8 cellular contexts compared by ENCODE assay signal in the genomic region with DNA sequence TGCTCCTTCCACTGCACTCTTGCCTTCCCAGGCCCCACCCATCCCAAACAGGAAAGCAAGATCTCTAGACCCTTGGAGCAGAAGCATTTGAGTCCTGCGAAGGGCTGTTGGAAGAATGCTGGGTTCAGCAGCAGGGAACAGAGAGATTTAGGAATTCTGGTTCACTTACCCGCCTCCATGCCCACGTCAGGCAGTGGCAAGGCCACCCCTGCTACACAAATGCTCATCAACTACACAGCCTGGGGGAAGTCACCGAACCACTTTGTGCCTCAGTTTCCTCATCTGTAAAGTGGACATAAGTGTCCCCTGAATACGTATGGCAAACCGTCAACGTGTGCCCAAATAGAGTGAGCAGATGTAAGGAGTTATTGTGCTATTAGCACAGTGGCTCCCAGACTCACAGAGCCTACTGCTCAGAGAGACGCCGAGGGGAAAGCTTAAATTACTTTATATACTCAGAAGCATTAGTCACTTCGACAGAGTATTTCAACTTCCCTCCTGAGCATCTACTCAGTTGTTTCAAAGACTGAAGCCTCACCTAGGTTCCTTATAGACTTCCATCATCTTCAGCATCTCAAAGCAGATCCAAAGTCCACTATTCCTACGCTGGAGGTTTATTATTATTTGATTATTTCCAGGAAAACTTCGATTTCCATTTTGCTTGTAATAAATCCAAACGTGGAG. TPM values are rescaled to one million over a fixed set of nuclear protein-coding genes. Genes with fewer than 3 reads are reported as not detected.
DNase-seq lines count a peak whose midpoint lies in the region; ATAC-seq and TF ChIP-seq lines count a peak whose summit lies in the region.

No MANE protein-coding gene starts in this region.

- DNase-seq in NOMO-1 (lab: John Stamatoyannopoulos, UW; ENCODE audit: unreplicated experiment in 2 of 2): peak; percentile 18 to 72
- no peak for DNase-seq in epithelial cell of prostate (ENCODE audit: low read depth, low spot score)
- no peak for DNase-seq in prostate gland (ENCODE audit: low spot score)
- no peak for DNase-seq in RKO (ENCODE audit: low spot score)
- no peak for DNase-seq in NCI-H345 treated with DMSO at 0.1 percent for 48 hours (lab: John Stamatoyannopoulos, UW; ENCODE audit: unreplicated experiment)

- H3K36me3 ChIP-seq in ES-I3 (ENCODE audit: insufficient read depth, low read length): no peaks in the 10 kb centered on the region
- no peaks in the 10 kb centered on the region for H3K36me3 ChIP-seq in prostate gland

- no peaks in the 10 kb centered on the region for H3K4me1 ChIP-seq in ES-I3 (ENCODE audit: insufficient read depth, low read length)
- no peaks in the 10 kb centered on the region for H3K4me1 ChIP-seq in prostate gland (replicated peaks)

- H3K9me3 ChIP-seq in ES-I3 (ENCODE audit: control insufficient read depth, insufficient read depth, low read length): no peaks in the 10 kb centered on the region
- H3K9me3 ChIP-seq in prostate gland: no peaks in the 10 kb centered on the region

- intact Hi-C loops in prostate gland (cut with DNase I): no loop called here

- no peaks in the 10 kb centered on the region for H3K27me3 ChIP-seq in prostate gland (replicated peaks; ENCODE audit: insufficient read depth)

- ATAC-seq in GM18867 (IDR thresholded peaks at IDR 0.05; ENCODE audit: unreplicated experiment): no peak
- ATAC-seq in GM19324 (IDR thresholded peaks at IDR 0.05; ENCODE audit: low FRiP score, unreplicated experiment): no peak

- 33% methylated on average over 13 of the region's 13 CpGs for WGBS in prostate gland

- no peak for TF ChIP-seq CTCF in prostate gland (IDR thresholded peaks at IDR 0.05)

- peak overlapping the region; percentile 60 for H3K9ac ChIP-seq in ES-I3 (ENCODE audit: low read depth, low read length)

- TF ChIP-seq POLR2A in prostate gland (IDR thresholded peaks at IDR 0.05): no peak

- peak overlapping the region; percentile 86 to 89 for H3K4me3 ChIP-seq in prostate gland

- H3K27ac ChIP-seq in epithelial cell of prostate (peak overlapping the region; percentile 58), prostate gland (peak overlapping the region; percentile 89 to 96)

RNA-seq across cellular contexts. Expression of gene HOMER2, which starts 0.9 kb away (rescaled TPM):
- total RNA-seq in prostate gland: 100 to 1,000 TPM; 234 to 445 TPM

RNA-seq across cellular contexts. Expression of gene RAMAC, which starts 34.4 kb away (rescaled TPM):
- 10 to 100 TPM; 22.4 to 24.1 TPM for total RNA-seq in prostate gland

RNA-seq across cellular contexts. Expression of gene C15orf40, which starts 59.8 kb away (rescaled TPM):
- 10 to 100 TPM; 15.4 to 22.1 TPM for total RNA-seq in prostate gland

Comparison
In these comparisons a context has a peak if more than half of its experiments do, and no peak if none do; other contexts are left out.
1. DNase-seq: peak in NOMO-1 (2 of 2); none in epithelial cell of prostate (single experiment), prostate gland (single experiment), RKO (single experiment) and NCI-H345 treated with DMSO at 0.1 percent for 48 hours (single experiment).